In the genomic region with DNA sequence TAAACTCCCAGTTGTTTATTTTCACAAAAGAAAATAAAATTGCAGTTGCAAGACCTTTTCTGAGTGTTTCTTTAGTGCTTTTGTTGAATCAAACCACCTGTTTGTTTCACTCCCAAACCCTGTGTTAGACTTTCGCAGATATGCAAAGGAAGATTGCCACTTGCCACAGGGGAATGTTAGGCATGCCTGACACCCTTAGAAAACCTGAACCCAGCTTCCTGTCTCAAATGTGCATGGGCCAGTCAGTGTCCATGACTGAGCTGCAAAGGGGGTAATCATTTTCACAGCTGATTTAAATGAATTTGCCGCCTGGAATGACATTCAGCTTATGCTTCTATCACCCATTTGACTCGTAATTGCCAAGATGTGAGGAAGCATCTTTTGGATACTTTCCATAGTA, we compare ENCODE assay signal across 12 cellular contexts. TPM values are rescaled to one million over a fixed set of nuclear protein-coding genes. Genes with fewer than 3 reads are reported as not detected.
DNase-seq lines count a peak whose midpoint lies in the region; ATAC-seq, FAIRE-seq and TF ChIP-seq lines count a peak whose summit lies in the region.
"Had no signal": no experiment of that assay in that cellular context is flagged by ENCODE, and none has a peak within 500 bp of the region (broad histone marks: within the 10 kb centered on the region; RNA-seq: fewer than 3 reads in every experiment).

No MANE protein-coding gene starts in this region.

- H3K27me3 ChIP-seq in CD4-positive, CD25-positive, alpha-beta regulatory T cell (ENCODE audit: control insufficient read depth, insufficient read depth, low read length) = no peaks in the 10 kb centered on the region
- H3K27me3 ChIP-seq in left lung = no peaks in the 10 kb centered on the region

- H3K9me3 ChIP-seq in CD4-positive, CD25-positive, alpha-beta regulatory T cell (ENCODE audit: control insufficient read depth in 2 of 2, low read length in 2 of 2) = no peaks in the 10 kb centered on the region
- no peaks in the 10 kb centered on the region for H3K9me3 ChIP-seq in left lung

- intact Hi-C loops in left lung (cut with DNase I) = no loop called here

- H3K4me3 Mint-ChIP-seq in CD4-positive, CD25-positive, alpha-beta regulatory T cell = peak overlapping the region; percentile 70 to 88 (median 83)

- peak overlapping the region; percentile 73 for H3K4me3 ChIP-seq in CD4-positive, CD25-positive, alpha-beta regulatory T cell (ENCODE audit: low read depth, low read length)
- H3K4me3 ChIP-seq in left lung = no peak overlapping the region

- ATAC-seq in CD4-positive, CD25-positive, alpha-beta regulatory T cell (ENCODE audit: low read depth in 2 of 2) = no peak
- ATAC-seq in GM19397 (IDR thresholded peaks at IDR 0.05; ENCODE audit: unreplicated experiment) (peak; percentile 57), HG03469 (IDR thresholded peaks at IDR 0.05; ENCODE audit: unreplicated experiment) (peak; percentile 37), left lung (no peak), GM19351 (IDR thresholded peaks at IDR 0.05; ENCODE audit: unreplicated experiment) (no peak)

- H3K4me1 ChIP-seq in CD4-positive, CD25-positive, alpha-beta regulatory T cell (ENCODE audit: control insufficient read depth, insufficient read depth, low read length, poor library complexity, severe bottlenecking) = peaks cover 22% of the 10 kb centered on the region
- H3K4me1 ChIP-seq in left lung = peaks cover 8 to 39% of the 10 kb centered on the region in 2 donors

- H3K27ac ChIP-seq in CD4-positive, CD25-positive, alpha-beta regulatory T cell (ENCODE audit: insufficient read depth, low read length, poor library complexity, severe bottlenecking) = peak overlapping the region; percentile 65
- H3K27ac ChIP-seq in left lung = peak overlapping the region; percentile 35 to 64

- peak overlapping the region; percentile 94 to 97 (median 97) for H3K27ac Mint-ChIP-seq in CD4-positive, CD25-positive, alpha-beta regulatory T cell

- no peaks in the 10 kb centered on the region for H3K9me3 Mint-ChIP-seq in CD4-positive, CD25-positive, alpha-beta regulatory T cell

- peaks cover 17% of the 10 kb centered on the region for H3K36me3 ChIP-seq in CD4-positive, CD25-positive, alpha-beta regulatory T cell (ENCODE audit: control insufficient read depth, insufficient read depth, low read length)
- peaks cover 0 to 51% of the 10 kb centered on the region in 2 donors for H3K36me3 ChIP-seq in left lung

- FAIRE-seq in GM12891 (lab: Jason Lieb, UNC) = no peak
- FAIRE-seq: D721Med had no signal

- no peak for TF ChIP-seq POLR2A in GM12891 (IDR thresholded peaks at IDR 0.05; ENCODE audit: low read depth, low read length)

- H3K27me3 Mint-ChIP-seq in CD4-positive, CD25-positive, alpha-beta regulatory T cell = peaks cover 5% of the 10 kb centered on the region

- DNase-seq in CD4-positive, CD25-positive, alpha-beta regulatory T cell = no peak
- DNase-seq in left lung (no peak), NCI-H345 (lab: John Stamatoyannopoulos, UW) (no peak), globus pallidus (ENCODE audit: low spot score) (no peak), GM12891 (ENCODE audit: insufficient read length, low spot score) (no peak)
- DNase-seq: NCI-H1930; SHP77; stimulated activated CD8-positive, alpha-beta memory T cell treated with anti-CD3 and anti-CD28 coated beads, Interleukin-4, amount 100 ng/mL, for 48 hours had no signal

- no peak for TF ChIP-seq CTCF in left lung (IDR thresholded peaks at IDR 0.05)

- H3K4me1 Mint-ChIP-seq in CD4-positive, CD25-positive, alpha-beta regulatory T cell = peaks cover 5 to 54% (median 32%) of the 10 kb centered on the region in 4 donors

- H3K36me3 Mint-ChIP-seq in CD4-positive, CD25-positive, alpha-beta regulatory T cell = peaks cover 10% of the 10 kb centered on the region

TF ChIP-seq in GM12891, 5 proteins besides CTCF, POLR2A, EP300 and RAD21:
- TF ChIP-seq PAX5 (IDR thresholded peaks at IDR 0.05; ENCODE audit: insufficient read depth, low read length, severe bottlenecking) (no peak), POU2F2 (IDR thresholded peaks at IDR 0.05; ENCODE audit: low read depth, low read length) (no peak), TAF1 (IDR thresholded peaks at IDR 0.05; ENCODE audit: low read depth, low read length) (no peak), POLR2AphosphoS5 (IDR thresholded peaks at IDR 0.05; ENCODE audit: low read depth, low read length) (no peak), SPI1 (IDR thresholded peaks at IDR 0.05; ENCODE audit: low read depth, low read length) (no peak)

RNA-seq across cellular contexts. Expression of gene TGOLN2, which starts 17.5 kb away (rescaled TPM):
- 168 TPM for total RNA-seq in CD4-positive, CD25-positive, alpha-beta regulatory T cell
- 10 to 100 TPM; 51.3 to 62.7 (median 62.1) TPM for polyA plus RNA-seq in CD4-positive, CD25-positive, alpha-beta regulatory T cell
- total RNA-seq in left lung = 100 to 1,000 TPM; 122 to 133 TPM
- 36.5 TPM for polyA plus RNA-seq in GM12891 (2012; ENCODE audit: low read depth, missing spikeins)

RNA-seq across cellular contexts. Expression of gene RETSAT, which starts 44.0 kb away (rescaled TPM):
- total RNA-seq in CD4-positive, CD25-positive, alpha-beta regulatory T cell = 32.4 TPM
- 10 to 100 TPM; 13.8 to 18.1 (median 15.8) TPM for polyA plus RNA-seq in CD4-positive, CD25-positive, alpha-beta regulatory T cell
- total RNA-seq in left lung = 10 to 100 TPM; 67.6 to 68.1 TPM
- polyA plus RNA-seq in GM12891 (2012; ENCODE audit: low read depth, missing spikeins) = 12.0 TPM

RNA-seq across cellular contexts. Expression of gene ELMOD3, which starts 44.2 kb away (rescaled TPM):
- 21.5 TPM for total RNA-seq in CD4-positive, CD25-positive, alpha-beta regulatory T cell
- polyA plus RNA-seq in CD4-positive, CD25-positive, alpha-beta regulatory T cell = 10 to 100 TPM; 13.5 to 16.3 (median 15.4) TPM
- total RNA-seq in left lung = 10 to 100 TPM; 20.8 to 21.7 TPM
- polyA plus RNA-seq in GM12891 (2012; ENCODE audit: low read depth, missing spikeins) = 7.6 TPM

Comparison
In these comparisons a context has a peak if more than half of its experiments do, and no peak if none do; other contexts are left out.
1. ATAC-seq: peak in GM19397 (single experiment) and HG03469 (single experiment); none in CD4-positive, CD25-positive, alpha-beta regulatory T cell (0 of 2), left lung (single experiment) and GM19351 (single experiment).